ENCODE assay signal across 17 cellular contexts in genomic region chr4:84887824-84888223, GRCh38.
DNase-seq lines count a peak whose midpoint lies in the region; ATAC-seq and TF ChIP-seq lines count a peak whose summit lies in the region.
"Had no signal": no experiment of that assay in that cellular context is flagged by ENCODE, and none has a peak within 500 bp of the region (broad histone marks: within the 10 kb centered on the region; RNA-seq: fewer than 3 reads in every experiment).

No MANE protein-coding gene starts in this region.

- DNase-seq in A673 (ENCODE audit: low spot score): peak; percentile 24
- peak; percentile 66 for DNase-seq in IMR-90
- peak; percentile 62 for DNase-seq in brain microvascular endothelial cell
- peak; percentile 75 to 83 for DNase-seq in foreskin fibroblast
- DNase-seq in NAMALWA (ENCODE audit: low spot score): no peak
- DNase-seq in NCI-H1092 treated with DMSO at 0.1 percent for 48 hours (lab: John Stamatoyannopoulos, UW): no peak
- DNase-seq in putamen (ENCODE audit: low spot score): no peak
- DNase-seq in uterus: no peak
- DNase-seq: activated CD4-positive, alpha-beta T cell treated with anti-CD3 and anti-CD28 coated beads, Interleukin-2, amount 50 U/mL, for 48 hours; activated T-cell treated with anti-CD3 and anti-CD28 coated beads, Interleukin-2, amount 50 U/mL, for 4 hours; endodermal cell; glutamatergic neuron; NCI-H2081; stimulated activated naive CD4-positive, alpha-beta T cell treated with Interleukin-2 at 50 U/mL for 16 hours had no signal

- H4K8ac ChIP-seq in IMR-90 (ENCODE audit: low read depth in 2 of 2, low read length in 2 of 2): no peak overlapping the region

- H3K9me3 ChIP-seq in A673 (ENCODE audit: low read depth, low read length, poor library complexity, severe bottlenecking): no peaks in the 10 kb centered on the region
- no peaks in the 10 kb centered on the region for H3K9me3 ChIP-seq in IMR-90 (ENCODE audit: control insufficient read depth, insufficient read depth, low read length)
- H3K9me3 ChIP-seq in uterus: no peaks in the 10 kb centered on the region
- H3K9me3 ChIP-seq: prostate gland had no signal

- H3K23ac ChIP-seq in IMR-90 (ENCODE audit: low read depth, low read length): no peak overlapping the region

- H3K4me2 ChIP-seq in IMR-90 (ENCODE audit: low read depth, low read length): no peak overlapping the region
- H3K4me2 ChIP-seq: GM23338 had no signal

- no peak overlapping the region for H2BK20ac ChIP-seq in IMR-90 (ENCODE audit: low read depth, low read length)

- POLR2A ChIA-PET in A673 (lab: Charles Lee; ENCODE audit: low non-redundant PET) (no interaction called here), IMR-90 (lab: Charles Lee; ENCODE audit: unreplicated experiment) (no interaction called here)

- H3K36me3 ChIP-seq in A673 (ENCODE audit: insufficient read depth, low read length, poor library complexity, severe bottlenecking): no peaks in the 10 kb centered on the region
- H3K36me3 ChIP-seq in IMR-90 (ENCODE audit: control insufficient read depth, insufficient read depth, low read length): no peaks in the 10 kb centered on the region
- no peaks in the 10 kb centered on the region for H3K36me3 ChIP-seq in brain microvascular endothelial cell (replicated peaks)
- no peaks in the 10 kb centered on the region for H3K36me3 ChIP-seq in uterus
- H3K36me3 ChIP-seq: prostate gland had no signal

- BruUV-seq in A673 (replicated peaks; lab: Mats Ljungman, UMichigan) (no TSS peak), IMR-90 (replicated peaks; lab: Mats Ljungman, UMichigan) (no TSS peak)

- TF ChIP-seq POLR2A in IMR-90 (IDR thresholded peaks at IDR 0.05; ENCODE audit: low read depth, low read length) (no peak), uterus (IDR thresholded peaks at IDR 0.05) (no peak)

- H2BK15ac ChIP-seq in IMR-90 (ENCODE audit: low read depth, low read length): no peak overlapping the region

- H3K27ac ChIP-seq in A673 (ENCODE audit: low read depth, low read length, poor library complexity, severe bottlenecking) (peak overlapping the region; percentile 57), IMR-90 (ENCODE audit: insufficient read depth, low read length) (no peak overlapping the region), brain microvascular endothelial cell (no peak overlapping the region), uterus (no peak overlapping the region)
- H3K27ac ChIP-seq: prostate gland had no signal

- no peak for TF ChIP-seq RAD21 in IMR-90 (IDR thresholded peaks at IDR 0.05; ENCODE audit: low read length)

- H3K56ac ChIP-seq in IMR-90 (ENCODE audit: extremely low read depth, insufficient read depth, low read length): no peak overlapping the region

- H3K18ac ChIP-seq in IMR-90 (ENCODE audit: low read depth, low read length): no peak overlapping the region

- no peak overlapping the region for H4K5ac ChIP-seq in IMR-90 (ENCODE audit: low read depth, low read length)

- WGBS in IMR-90 (ENCODE audit: extremely low coverage in 2 of 2, insufficient read length in 1 of 2), 2 experiments: no CpG with 5 or more reads among the region's 2 CpGs

- no peak overlapping the region for H2AFZ ChIP-seq in IMR-90 (replicated peaks; ENCODE audit: low read length, poor library complexity)
- H2AFZ ChIP-seq: GM23338 had no signal

- no peak overlapping the region for H3K14ac ChIP-seq in IMR-90 (replicated peaks; ENCODE audit: low read depth, low read length)

- dilution Hi-C loops in IMR-90 (cut with HindIII; ENCODE audit: low sequenced_read_pairs, unreplicated experiment): no loop called here

- H3K79me1 ChIP-seq in IMR-90 (ENCODE audit: low read depth in 1 of 2, low read length in 2 of 2): peaks cover 6 to 35% of the 10 kb centered on the region in 2 experiments; a peak in 3 of 4 replicates

- ATAC-seq in IMR-90 (ENCODE audit: low read depth): no peak
- ATAC-seq: activated T-cell treated with anti-CD3 and anti-CD28 coated beads, Interleukin-2, amount 50 U/mL, for 4 hours; GM23338; Panc1 had no signal

- no peak overlapping the region for H4K91ac ChIP-seq in IMR-90 (ENCODE audit: insufficient read depth, low read depth, low read length)

- no peak overlapping the region for H2AK9ac ChIP-seq in IMR-90 (replicated peaks; ENCODE audit: low read depth, low read length, poor library complexity)

- H3K27me3 ChIP-seq in A673 (replicated peaks; ENCODE audit: insufficient read depth, low read depth, low read length, poor library complexity) (no peaks in the 10 kb centered on the region), IMR-90 (ENCODE audit: control insufficient read depth, insufficient read depth, low read length) (no peaks in the 10 kb centered on the region), brain microvascular endothelial cell (replicated peaks) (no peaks in the 10 kb centered on the region), uterus (no peaks in the 10 kb centered on the region)

- no peak overlapping the region for H2AK5ac ChIP-seq in IMR-90 (ENCODE audit: low read depth, low read length)

- no peak overlapping the region for H2BK120ac ChIP-seq in IMR-90 (ENCODE audit: low read depth, low read length)

- no peaks in the 10 kb centered on the region for H4K20me1 ChIP-seq in IMR-90 (ENCODE audit: insufficient read depth, low read length)

- intact Hi-C loops in A673 (cut with micrococcal nuclease; ENCODE audit: unreplicated experiment): no loop called here
- intact Hi-C loops in IMR-90 (cut with micrococcal nuclease): no loop called here
- intact Hi-C loops in uterus (cut with DNase I; ENCODE audit: low total_unique reads): no loop called here

- H3K4me1 ChIP-seq in A673 (ENCODE audit: insufficient read depth, low read length, poor library complexity, severe bottlenecking) (peaks cover 13% of the 10 kb centered on the region), IMR-90 (ENCODE audit: control insufficient read depth, insufficient read depth, low read length) (no peaks in the 10 kb centered on the region), uterus (no peaks in the 10 kb centered on the region)
- H3K4me1 ChIP-seq: prostate gland had no signal

- no peak overlapping the region for H3K9ac ChIP-seq in IMR-90 (ENCODE audit: low read depth, low read length)

- no peak overlapping the region for H2BK5ac ChIP-seq in IMR-90 (ENCODE audit: low read depth, low read length, poor library complexity, severe bottlenecking)

- H3K4me3 ChIP-seq in A673 (ENCODE audit: low read depth, low read length, poor library complexity, severe bottlenecking) (no peak overlapping the region), IMR-90 (ENCODE audit: insufficient read depth, low read depth, low read length) (no peak overlapping the region), brain microvascular endothelial cell (ENCODE audit: low read depth, low read length) (no peak overlapping the region), foreskin fibroblast (ENCODE audit: low read depth in 1 of 2, low read length in 2 of 2) (no peak overlapping the region), uterus (no peak overlapping the region)
- H3K4me3 ChIP-seq: GM23338, prostate gland had no signal

- TF ChIP-seq CTCF in A673 (conservative IDR thresholded peaks at IDR 0.05; ENCODE audit: low read depth, low read length) (no peak), IMR-90 (conservative IDR thresholded peaks at IDR 0.05; ENCODE audit: low read depth, low read length) (no peak), brain microvascular endothelial cell (IDR thresholded peaks at IDR 0.05; ENCODE audit: low read depth, low read length, missing control alignments) (no peak), foreskin fibroblast (IDR thresholded peaks at IDR 0.05; ENCODE audit: low read depth, low read length) (no peak), uterus (IDR thresholded peaks at IDR 0.05) (no peak)

- no peak overlapping the region for H3K4ac ChIP-seq in IMR-90 (ENCODE audit: low read depth, low read length)

- in situ Hi-C loops in IMR-90 (cut with MboI; ENCODE audit: low sequenced_read_pairs): no loop called here
- in situ Hi-C loops in brain microvascular endothelial cell (cut with HindIII; ENCODE audit: low pct_ligation_motif_present, low sequenced_read_pairs): no loop called here

- H3K9me1 ChIP-seq in IMR-90 (ENCODE audit: insufficient read depth, low read length): no peaks in the 10 kb centered on the region

- CTCF ChIA-PET in A673 (lab: Charles Lee): no interaction called here
- CTCF ChIA-PET in IMR-90 (lab: Yijun Ruan, JAX): no interaction called here

TF ChIP-seq in IMR-90, 13 proteins besides CTCF, POLR2A, EP300 and RAD21:
- TF ChIP-seq USF2 (IDR thresholded peaks at IDR 0.05; ENCODE audit: low read depth, low read length): no peak
- TF ChIP-seq FOS (IDR thresholded peaks at IDR 0.05; ENCODE audit: low read depth, low read length): 0 out of 2 replicates have a peak, but pooled peaks have one; percentile 21
- no peak for TF ChIP-seq MAFK (IDR thresholded peaks at IDR 0.05; ENCODE audit: low read depth, low read length)

Comparison
In these comparisons a context has a peak if more than half of its experiments do, and no peak if none do; other contexts are left out.
1. DNase-seq: peak in A673 (single experiment), IMR-90 (single experiment), brain microvascular endothelial cell (single experiment) and foreskin fibroblast (2 of 2); none in NAMALWA (single experiment), NCI-H1092 treated with DMSO at 0.1 percent for 48 hours (single experiment), putamen (single experiment) and uterus (0 of 2).